Comparison of ENCODE assay signal across 7 cellular contexts in genomic region chr4:25029479-25030282, GRCh38. TPM values are rescaled to one million over a fixed set of nuclear protein-coding genes. Genes with fewer than 3 reads are reported as not detected.
DNase-seq lines count a peak whose midpoint lies in the region; ATAC-seq lines count a peak whose summit lies in the region.

No MANE protein-coding gene starts in this region.

- DNase-seq in H7 (peak; percentile 51), SK-N-MC (ENCODE audit: low read depth, low spot score) (no peak), left lobe of liver (ENCODE audit: low spot score) (no peak), NOMO-1 treated with dmso at 0.1 percent for 144 hours (lab: John Stamatoyannopoulos, UW; ENCODE audit: unreplicated experiment) (no peak), hepatic stellate cell (ENCODE audit: low spot score) (no peak), NCI-H524 treated with DMSO at 0.1 percent for 48 hours (lab: John Stamatoyannopoulos, UW) (no peak)
- DNase-seq in stimulated activated effector memory CD8-positive, alpha-beta T cell treated with anti-CD3 and anti-CD28 coated beads, Interleukin-12 subunit alpha, Interleukin-12 subunit beta, amount 100 ng/mL, for 72 hours (ENCODE audit: low spot score in 2 of 2): no peak

- H3K36me3 ChIP-seq in H7 (replicated peaks; ENCODE audit: control insufficient read depth, insufficient read depth, low read length) (no peaks in the 10 kb centered on the region), SK-N-MC (ENCODE audit: insufficient read depth, low read length) (no peaks in the 10 kb centered on the region)

- ATAC-seq in left lobe of liver: peak; percentile 18
- no peak for ATAC-seq in stimulated activated effector memory CD8-positive, alpha-beta T cell treated with anti-CD3 and anti-CD28 coated beads, Interleukin-12 subunit alpha, Interleukin-12 subunit beta, amount 100 ng/mL, for 72 hours

- H3K27ac ChIP-seq in SK-N-MC: no peak overlapping the region

- H3K9ac ChIP-seq in SK-N-MC (ENCODE audit: insufficient read length): no peak overlapping the region

- no peak overlapping the region for H3K27ac Mint-ChIP-seq in stimulated activated effector memory CD8-positive, alpha-beta T cell treated with anti-CD3 and anti-CD28 coated beads, Interleukin-12 subunit alpha, Interleukin-12 subunit beta, amount 100 ng/mL, for 72 hours

- H3K36me3 Mint-ChIP-seq in stimulated activated effector memory CD8-positive, alpha-beta T cell treated with anti-CD3 and anti-CD28 coated beads, Interleukin-12 subunit alpha, Interleukin-12 subunit beta, amount 100 ng/mL, for 72 hours: no peaks in the 10 kb centered on the region

- H3K9me3 Mint-ChIP-seq in stimulated activated effector memory CD8-positive, alpha-beta T cell treated with anti-CD3 and anti-CD28 coated beads, Interleukin-12 subunit alpha, Interleukin-12 subunit beta, amount 100 ng/mL, for 72 hours: peaks cover 8% of the 10 kb centered on the region

- H3K27me3 ChIP-seq in H7 (ENCODE audit: control insufficient read depth, insufficient read depth, low read length): peaks cover 34% of the 10 kb centered on the region

- peaks cover 6% of the 10 kb centered on the region for H3K4me1 Mint-ChIP-seq in stimulated activated effector memory CD8-positive, alpha-beta T cell treated with anti-CD3 and anti-CD28 coated beads, Interleukin-12 subunit alpha, Interleukin-12 subunit beta, amount 100 ng/mL, for 72 hours

- peak overlapping the region; percentile 6 for H3K4me3 Mint-ChIP-seq in stimulated activated effector memory CD8-positive, alpha-beta T cell treated with anti-CD3 and anti-CD28 coated beads, Interleukin-12 subunit alpha, Interleukin-12 subunit beta, amount 100 ng/mL, for 72 hours

- H3K4me3 ChIP-seq in H7 (ENCODE audit: insufficient read depth, low read depth, low read length): peak overlapping the region; percentile 53
- H3K4me3 ChIP-seq in SK-N-MC: peak overlapping the region; percentile 62

- H3K9me3 ChIP-seq in SK-N-MC (ENCODE audit: low read depth, low read length): no peaks in the 10 kb centered on the region

RNA-seq across cellular contexts. Expression of gene LGI2, which starts 1.1 kb away (rescaled TPM):
- total RNA-seq in H7 (2014; rRNA removed; shearing (Covaris generic)): 0.94 and 3.1 TPM in 2 replicates
- 0.13 TPM for total RNA-seq in left lobe of liver
